Comparison of ENCODE assay signal across 19 cellular contexts in genomic region chr3:18937574-18937973, GRCh38.
DNase-seq lines count a peak whose midpoint lies in the region; ATAC-seq lines count a peak whose summit lies in the region.
"Had no signal": no experiment of that assay in that cellular context is flagged by ENCODE, and none has a peak within 500 bp of the region (broad histone marks: within the 10 kb centered on the region; RNA-seq: fewer than 3 reads in every experiment).

No MANE protein-coding gene starts in this region.

- H3K9me3 Mint-ChIP-seq in stimulated activated naive CD8-positive, alpha-beta T cell treated with anti-CD3 and anti-CD28 coated beads, Interleukin-15, amount 100 ng/mL, for 72 hours: peaks cover 0 to under 1% of the 10 kb centered on the region in 2 donors
- H3K9me3 Mint-ChIP-seq: CD8-positive, alpha-beta T cell had no signal

- no peak overlapping the region for H3K4me3 Mint-ChIP-seq in stimulated activated naive CD8-positive, alpha-beta T cell treated with anti-CD3 and anti-CD28 coated beads, Interleukin-15, amount 100 ng/mL, for 72 hours
- H3K4me3 Mint-ChIP-seq: CD8-positive, alpha-beta T cell had no signal

- H3K36me3 ChIP-seq in aorta (ENCODE audit: control insufficient read depth in 1 of 2, insufficient read depth in 2 of 2, low read length in 1 of 2): no peaks in the 10 kb centered on the region
- H3K36me3 ChIP-seq: ascending aorta, colonic mucosa, gastroesophageal sphincter, MG63, pancreas, upper lobe of right lung had no signal

- no peak for DNase-seq in stimulated activated naive CD8-positive, alpha-beta T cell treated with anti-CD3 and anti-CD28 coated beads, Interleukin-15, amount 100 ng/mL, for 72 hours
- no peak for DNase-seq in stimulated activated naive CD8-positive, alpha-beta T cell treated with anti-CD3 and anti-CD28 coated beads, Interleukin-15, Interleukin-2, amounts not matched to agents 100 U/mL and 50 U/mL, for 24 hours
- DNase-seq in cerebellar nuclear complex (lab: John Stamatoyannopoulos, UW) (no peak), Kasumi-1 (lab: John Stamatoyannopoulos, UW) (no peak), aorta (no peak), NOMO-1 treated with dmso at 0.1 percent for 144 hours (lab: John Stamatoyannopoulos, UW; ENCODE audit: unreplicated experiment) (no peak)
- DNase-seq: ACHN; CD8-positive, alpha-beta T cell; colonic mucosa; MG63; NCI-H187 treated with DMSO at 0.1 percent for 48 hours; NCI-H526 treated with DMSO at 0.1 percent for 48 hours; pancreas; upper lobe of right lung had no signal

- no peaks in the 10 kb centered on the region for H3K9me3 ChIP-seq in aorta (ENCODE audit: control insufficient read depth, low read length)
- H3K9me3 ChIP-seq: ascending aorta, colonic mucosa, gastroesophageal sphincter, MG63, pancreas, upper lobe of right lung had no signal

- no peaks in the 10 kb centered on the region for H3K27me3 Mint-ChIP-seq in stimulated activated naive CD8-positive, alpha-beta T cell treated with anti-CD3 and anti-CD28 coated beads, Interleukin-15, amount 100 ng/mL, for 72 hours

- no peak overlapping the region for H3K27ac Mint-ChIP-seq in stimulated activated naive CD8-positive, alpha-beta T cell treated with anti-CD3 and anti-CD28 coated beads, Interleukin-15, amount 100 ng/mL, for 72 hours
- H3K27ac Mint-ChIP-seq: CD8-positive, alpha-beta T cell had no signal

- no peak overlapping the region for H3K27ac ChIP-seq in aorta (ENCODE audit: low read depth in 1 of 2, low read length in 2 of 2)
- H3K27ac ChIP-seq: ascending aorta, colonic mucosa, gastroesophageal sphincter, pancreas, upper lobe of right lung, VCaP had no signal

- no peaks in the 10 kb centered on the region for H3K27me3 ChIP-seq in aorta (ENCODE audit: control insufficient read depth in 1 of 2, insufficient read depth in 2 of 2, low read length in 1 of 2)
- H3K27me3 ChIP-seq: ascending aorta, colonic mucosa, gastroesophageal sphincter, MG63, pancreas, upper lobe of right lung had no signal

- no peaks in the 10 kb centered on the region for H3K4me1 ChIP-seq in aorta (ENCODE audit: control insufficient read depth in 1 of 2, insufficient read depth in 2 of 2, low read length in 2 of 2)
- H3K4me1 ChIP-seq: ascending aorta, colonic mucosa, gastroesophageal sphincter, pancreas, upper lobe of right lung had no signal

- H3K4me1 Mint-ChIP-seq in stimulated activated naive CD8-positive, alpha-beta T cell treated with anti-CD3 and anti-CD28 coated beads, Interleukin-15, amount 100 ng/mL, for 72 hours: no peaks in the 10 kb centered on the region

- intact Hi-C loops in aorta (cut with DNase I): no loop called here

- no peak overlapping the region for H3K4me3 ChIP-seq in aorta (ENCODE audit: low read length in 2 of 2)
- H3K4me3 ChIP-seq: ascending aorta, colonic mucosa, gastroesophageal sphincter, MG63, pancreas, upper lobe of right lung had no signal

- ATAC-seq in stimulated activated naive CD8-positive, alpha-beta T cell treated with anti-CD3 and anti-CD28 coated beads, Interleukin-15, amount 100 ng/mL, for 72 hours: peak; percentile 60
- ATAC-seq in stimulated activated naive CD8-positive, alpha-beta T cell treated with anti-CD3 and anti-CD28 coated beads, Interleukin-15, Interleukin-2, amounts not matched to agents 100 U/mL and 50 U/mL, for 24 hours: no peak
- peak; percentile 59 for ATAC-seq in HG02798 (IDR thresholded peaks at IDR 0.05; ENCODE audit: poor library complexity, unreplicated experiment)
- peak; percentile 100 for ATAC-seq in HG03520 (IDR thresholded peaks at IDR 0.05; ENCODE audit: unreplicated experiment)
- no peak for ATAC-seq in aorta (ENCODE audit: low FRiP score)
- ATAC-seq: CD8-positive, alpha-beta T cell; gastroesophageal sphincter; pancreas; upper lobe of right lung had no signal

Comparison
In these comparisons a context has a peak if more than half of its experiments do, and no peak if none do; other contexts are left out.
1. ATAC-seq: peak in stimulated activated naive CD8-positive, alpha-beta T cell treated with anti-CD3 and anti-CD28 coated beads, Interleukin-15, amount 100 ng/mL, for 72 hours (single experiment), HG02798 (single experiment) and HG03520 (single experiment); none in stimulated activated naive CD8-positive, alpha-beta T cell treated with anti-CD3 and anti-CD28 coated beads, Interleukin-15, Interleukin-2, amounts not matched to agents 100 U/mL and 50 U/mL, for 24 hours (single experiment) and aorta (single experiment).